Comparison of ENCODE assay signal across 8 cellular contexts in genomic region chr6:157020398-157021266, GRCh38.
DNase-seq lines count a peak whose midpoint lies in the region; ATAC-seq and TF ChIP-seq lines count a peak whose summit lies in the region.

No MANE protein-coding gene starts in this region.

- POLR2A ChIA-PET in BJ (lab: Charles Lee): interaction anchor here (0.5 to 0.6 kb wide), 2 partner anchors 139 to 299 kb away, joined by 5 to 6 read pairs; no protein-coding TSS in a partner anchor

- CTCF ChIA-PET in BJ (lab: Yijun Ruan, JAX): interaction anchor here (0.7 to 1.3 kb wide), 3 partner anchors 13 to 66 kb away, joined by 3 read pairs; no protein-coding TSS in a partner anchor

- no peaks in the 10 kb centered on the region for H3K9me3 Mint-ChIP-seq in activated T-cell treated with anti-CD3 and anti-CD28 coated beads, Interleukin-2, amount 50 U/mL, for 24 hours
- H3K9me3 Mint-ChIP-seq in natural killer cell treated with Interleukin-12 subunit alpha and Interleukin-12 subunit beta and Interleukin-15 and Interleukin-18, amount 100 ng/mL, for 72 hours: no peaks in the 10 kb centered on the region

- peaks cover 8% of the 10 kb centered on the region for H3K36me3 Mint-ChIP-seq in activated T-cell treated with anti-CD3 and anti-CD28 coated beads, Interleukin-2, amount 50 U/mL, for 24 hours (ENCODE audit: low read depth)
- no peaks in the 10 kb centered on the region for H3K36me3 Mint-ChIP-seq in natural killer cell treated with Interleukin-12 subunit alpha and Interleukin-12 subunit beta and Interleukin-15 and Interleukin-18, amount 100 ng/mL, for 72 hours

- no peaks in the 10 kb centered on the region for H3K9me3 ChIP-seq in thoracic aorta

- no peaks in the 10 kb centered on the region for H3K36me3 ChIP-seq in BJ (ENCODE audit: control insufficient read depth, insufficient read depth, low read length)
- no peaks in the 10 kb centered on the region for H3K36me3 ChIP-seq in thoracic aorta

- no peaks in the 10 kb centered on the region for H3K27me3 Mint-ChIP-seq in activated T-cell treated with anti-CD3 and anti-CD28 coated beads, Interleukin-2, amount 50 U/mL, for 24 hours
- no peaks in the 10 kb centered on the region for H3K27me3 Mint-ChIP-seq in natural killer cell treated with Interleukin-12 subunit alpha and Interleukin-12 subunit beta and Interleukin-15 and Interleukin-18, amount 100 ng/mL, for 72 hours

- H3K4me3 ChIP-seq in BJ (ENCODE audit: low read depth, low read length) (peak overlapping the region; percentile 77), thoracic aorta (peak overlapping the region; percentile 94)

- peaks cover 60% of the 10 kb centered on the region for H3K4me1 Mint-ChIP-seq in activated T-cell treated with anti-CD3 and anti-CD28 coated beads, Interleukin-2, amount 50 U/mL, for 24 hours (ENCODE audit: low read depth)
- H3K4me1 Mint-ChIP-seq in natural killer cell treated with Interleukin-12 subunit alpha and Interleukin-12 subunit beta and Interleukin-15 and Interleukin-18, amount 100 ng/mL, for 72 hours (ENCODE audit: low read depth in 2 of 2): peaks cover 23 to 43% of the 10 kb centered on the region in 2 donors

- TF ChIP-seq CTCF in BJ (IDR thresholded peaks at IDR 0.05; ENCODE audit: insufficient read depth, low read depth, low read length): no peak
- peak; percentile 19 for TF ChIP-seq CTCF in thoracic aorta (IDR thresholded peaks at IDR 0.05)

- ATAC-seq in GM18873 (IDR thresholded peaks at IDR 0.05; ENCODE audit: low FRiP score, unreplicated experiment) (peak; percentile 33), HG03108 (IDR thresholded peaks at IDR 0.05; ENCODE audit: unreplicated experiment) (peak; percentile 32), thoracic aorta (ENCODE audit: insufficient number of reproducible peaks, low FRiP score, low read depth) (no peak)
- ATAC-seq in natural killer cell treated with Interleukin-12 subunit alpha and Interleukin-12 subunit beta and Interleukin-15 and Interleukin-18, amount 100 ng/mL, for 72 hours: peak; percentile 70 to 82

- DNase-seq in BJ (ENCODE audit: low read depth): no peak
- peak; percentile 86 for DNase-seq in NCI-H69 (lab: John Stamatoyannopoulos, UW)
- no peak for DNase-seq in activated T-cell treated with anti-CD3 and anti-CD28 coated beads, Interleukin-2, amount 50 U/mL, for 24 hours
- DNase-seq in fibroblast of gingiva (ENCODE audit: low read depth): peak; percentile 48
- peak; percentile 88 for DNase-seq in natural killer cell treated with Interleukin-12 subunit alpha and Interleukin-12 subunit beta and Interleukin-15 and Interleukin-18, amount 100 ng/mL, for 72 hours (ENCODE audit: low spot score)
- peak; percentile 10 for DNase-seq in thoracic aorta (ENCODE audit: low spot score)

- H3K27ac ChIP-seq in thoracic aorta: peak overlapping the region; percentile 98 to 100

- H3K27me3 ChIP-seq in BJ (ENCODE audit: control insufficient read depth, insufficient read depth, low read length) (no peaks in the 10 kb centered on the region), thoracic aorta (replicated peaks; ENCODE audit: insufficient read depth) (no peaks in the 10 kb centered on the region)

- peak overlapping the region; percentile 99 for H3K27ac Mint-ChIP-seq in activated T-cell treated with anti-CD3 and anti-CD28 coated beads, Interleukin-2, amount 50 U/mL, for 24 hours
- peak overlapping the region; percentile 79 to 84 for H3K27ac Mint-ChIP-seq in natural killer cell treated with Interleukin-12 subunit alpha and Interleukin-12 subunit beta and Interleukin-15 and Interleukin-18, amount 100 ng/mL, for 72 hours

- H3K4me1 ChIP-seq in thoracic aorta (ENCODE audit: control insufficient read depth in 1 of 2, low read depth in 2 of 2): peaks cover 15 to 32% of the 10 kb centered on the region in 2 donors

- peak overlapping the region; percentile 90 for H3K4me3 Mint-ChIP-seq in activated T-cell treated with anti-CD3 and anti-CD28 coated beads, Interleukin-2, amount 50 U/mL, for 24 hours
- peak overlapping the region; percentile 77 for H3K4me3 Mint-ChIP-seq in natural killer cell treated with Interleukin-12 subunit alpha and Interleukin-12 subunit beta and Interleukin-15 and Interleukin-18, amount 100 ng/mL, for 72 hours

Comparison
In these comparisons a context has a peak if more than half of its experiments do, and no peak if none do; other contexts are left out.
1. DNase-seq: peak in NCI-H69 (single experiment), fibroblast of gingiva (single experiment), natural killer cell treated with Interleukin-12 subunit alpha and Interleukin-12 subunit beta and Interleukin-15 and Interleukin-18, amount 100 ng/mL, for 72 hours (single experiment) and thoracic aorta (single experiment); none in BJ (single experiment) and activated T-cell treated with anti-CD3 and anti-CD28 coated beads, Interleukin-2, amount 50 U/mL, for 24 hours (single experiment).